Comparison of ENCODE assay signal across 20 cellular contexts in genomic region chr3:133487204-133487603, GRCh38.
"Had no signal": no experiment of that assay in that cellular context is flagged by ENCODE, and none has a peak within 500 bp of the region (broad histone marks: within the 10 kb centered on the region; RNA-seq: fewer than 3 reads in every experiment).

No MANE protein-coding gene starts in this region.

- DNase-seq: anterior cingulate cortex, brain microvascular endothelial cell, NCI-H1105, NCI-H1417 treated with DMSO at 0.1 percent for 48 hours, NCI-H187 treated with DMSO at 0.1 percent for 48 hours, NCI-H2081 treated with DMSO at 0.1 percent for 48 hours, NCI-H226, NCI-H446 treated with DMSO at 0.1 percent for 48 hours, NCI-H524, NCI-H69, SHP77 treated with DMSO at 0.1 percent for 48 hours, SK-N-SH had no signal

- H3K9ac ChIP-seq: KMS-11, SK-N-SH had no signal

- H3K36me3 ChIP-seq: brain microvascular endothelial cell, Peyer's patch, SJSA1 had no signal

- H3K4me2 ChIP-seq: KMS-11, SK-N-SH had no signal

- ATAC-seq: activated CD4-positive, alpha-beta T cell treated with anti-CD3 and anti-CD28 coated beads for 36 hours; activated CD8-positive, alpha-beta T cell treated with anti-CD3 and anti-CD28 coated beads, Interleukin-2, amount 10 ng/mL, durations not matched to agents 7 days and 5 days; activated naive CD8-positive, alpha-beta T cell treated with anti-CD3 and anti-CD28 coated beads, Interleukin-2, amount 50 U/mL, for 24 hours; PC-3; WTC11 had no signal

- H3K9me3 ChIP-seq: Peyer's patch, SJSA1 had no signal

- H3K4me1 ChIP-seq: SJSA1 had no signal

- H3K27me3 ChIP-seq: brain microvascular endothelial cell, Peyer's patch, SJSA1 had no signal

- H3K27ac ChIP-seq: brain microvascular endothelial cell, KMS-11, Peyer's patch, SJSA1 had no signal

- H3K4me3 ChIP-seq: Peyer's patch, SJSA1 had no signal
